Comparison of ENCODE assay signal across 9 cellular contexts in the genomic region with DNA sequence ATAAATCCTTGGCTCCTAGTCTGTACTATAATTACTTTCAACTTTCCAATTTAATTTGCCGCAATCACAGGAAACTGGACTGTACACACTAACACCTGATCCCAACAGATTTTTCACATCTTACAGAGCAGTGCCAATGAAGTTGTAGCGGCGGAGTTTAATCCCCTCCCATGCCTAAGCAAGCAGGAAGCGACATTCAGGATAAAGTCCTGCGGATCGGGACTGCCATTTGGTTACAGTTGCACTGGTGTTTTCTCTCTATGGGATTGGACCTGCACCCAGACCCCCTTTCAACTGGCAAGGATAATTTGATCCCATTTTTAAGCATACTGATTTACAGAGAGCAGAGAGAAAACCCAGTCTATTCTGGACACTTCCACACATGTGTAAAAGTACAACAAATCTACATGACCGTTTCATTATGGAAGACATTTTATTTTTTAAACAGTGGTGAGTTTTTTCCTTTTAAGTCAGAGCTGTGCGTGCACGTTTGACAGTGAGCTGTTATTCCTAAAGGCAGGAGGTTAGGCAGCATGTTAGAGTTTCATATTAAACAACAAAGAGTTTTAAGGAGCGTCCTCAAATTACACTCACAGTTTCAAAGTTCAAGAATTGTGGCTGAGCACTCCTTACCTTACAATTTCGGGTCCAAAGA.
A peak's percentile ranks its signal among the peaks of the same experiment; 100 is the strongest.
DNase-seq lines count a peak whose midpoint lies in the region; ATAC-seq and TF ChIP-seq lines count a peak whose summit lies in the region.
"Had no signal": no experiment of that assay in that cellular context is flagged by ENCODE, and none has a peak within 500 bp of the region (broad histone marks: within the 10 kb centered on the region; RNA-seq: fewer than 3 reads in every experiment).

No MANE protein-coding gene starts in this region.

- no peaks in the 10 kb centered on the region for H3K79me1 ChIP-seq in IMR-90 (ENCODE audit: low read depth in 1 of 2, low read length in 2 of 2)

- peaks cover 6% of the 10 kb centered on the region for H3K27me3 ChIP-seq in IMR-90 (ENCODE audit: control insufficient read depth, insufficient read depth, low read length)

- H4K8ac ChIP-seq in IMR-90 (ENCODE audit: low read depth in 2 of 2, low read length in 2 of 2), result no peak overlapping the region

- peak overlapping the region; percentile 47 for H3K27ac Mint-ChIP-seq in mesothelial cell of epicardium

- TF ChIP-seq CTCF in 22Rv1 (IDR thresholded peaks at IDR 0.05) (no peak), IMR-90 (conservative IDR thresholded peaks at IDR 0.05; ENCODE audit: low read depth, low read length) (no peak), cardiac fibroblast (IDR thresholded peaks at IDR 0.05; ENCODE audit: low read depth, low read length) (no peak), mesothelial cell of epicardium (IDR thresholded peaks at IDR 0.05; ENCODE audit: unreplicated experiment) (no peak)

- H3K56ac ChIP-seq in IMR-90 (ENCODE audit: extremely low read depth, insufficient read depth, low read length), result no peak overlapping the region

- peaks cover 2% of the 10 kb centered on the region; the same call in 1 of the 2 replicates for H3K4me1 ChIP-seq in IMR-90 (ENCODE audit: control insufficient read depth, insufficient read depth, low read length)

- peak overlapping the region; percentile 51 for H3K4me3 Mint-ChIP-seq in mesothelial cell of epicardium

- POLR2A ChIA-PET in IMR-90 (lab: Charles Lee; ENCODE audit: unreplicated experiment), result no interaction called here

- no peak for TF ChIP-seq RAD21 in IMR-90 (IDR thresholded peaks at IDR 0.05; ENCODE audit: low read length)

- no peak for DNase-seq in IMR-90
- DNase-seq in cardiac fibroblast (ENCODE audit: low read depth in 2 of 2), result peak; percentile 22 to 26
- no peak for DNase-seq in mesothelial cell of epicardium (ENCODE audit: low spot score in 2 of 2, unreplicated experiment in 2 of 2)
- DNase-seq in DMS79 treated with DMSO at 0.1 percent for 48 hours (lab: John Stamatoyannopoulos, UW), result no peak
- DNase-seq in GOT3 (lab: John Stamatoyannopoulos, UW), result no peak
- DNase-seq in SKM-1 treated with dmso at 0.1 percent for 144 hours (lab: John Stamatoyannopoulos, UW; ENCODE audit: unreplicated experiment), result no peak
- DNase-seq: stimulated activated CD4-positive, alpha-beta T cell treated with anti-CD3 and anti-CD28 coated beads, Interleukin-4, amount 100 ng/mL, for 1 hour had no signal

- H2AK9ac ChIP-seq in IMR-90 (replicated peaks; ENCODE audit: low read depth, low read length, poor library complexity), result no peak overlapping the region

- 80% methylated on average over 2 of the region's 11 CpGs; no CpG with 5 or more reads in 1 of the 2 experiments for WGBS in IMR-90 (ENCODE audit: extremely low coverage in 2 of 2, insufficient read length in 1 of 2), 2 experiments

- no peaks in the 10 kb centered on the region for H3K9me3 ChIP-seq in IMR-90 (ENCODE audit: control insufficient read depth, insufficient read depth, low read length)

- H2AFZ ChIP-seq in IMR-90 (replicated peaks; ENCODE audit: low read length, poor library complexity), result peak overlapping the region; percentile 69

- H3K9me1 ChIP-seq in IMR-90 (ENCODE audit: insufficient read depth, low read length), result no peaks in the 10 kb centered on the region

- peak overlapping the region; percentile 37; the same call in 1 of the 2 replicates for H3K27ac ChIP-seq in 22Rv1
- H3K27ac ChIP-seq in IMR-90 (ENCODE audit: insufficient read depth, low read length), result no peak overlapping the region

- H2BK20ac ChIP-seq in IMR-90 (ENCODE audit: low read depth, low read length), result no peak overlapping the region

- intact Hi-C loops in IMR-90 (cut with micrococcal nuclease), result no loop called here

- H3K36me3 Mint-ChIP-seq in mesothelial cell of epicardium, result no peaks in the 10 kb centered on the region

- no peak overlapping the region for H4K91ac ChIP-seq in IMR-90 (ENCODE audit: insufficient read depth, low read depth, low read length)

- no peak overlapping the region for H2BK15ac ChIP-seq in IMR-90 (ENCODE audit: low read depth, low read length)

- no TSS peak for BruUV-seq in IMR-90 (replicated peaks; lab: Mats Ljungman, UMichigan)

- no peak overlapping the region for H2BK120ac ChIP-seq in IMR-90 (ENCODE audit: low read depth, low read length)

- peaks cover 19% of the 10 kb centered on the region for H3K4me1 Mint-ChIP-seq in mesothelial cell of epicardium

- no peak overlapping the region for H3K14ac ChIP-seq in IMR-90 (replicated peaks; ENCODE audit: low read depth, low read length)

- no peaks in the 10 kb centered on the region for H3K27me3 Mint-ChIP-seq in mesothelial cell of epicardium (ENCODE audit: low read depth)

- H3K9me3 Mint-ChIP-seq in mesothelial cell of epicardium, result no peaks in the 10 kb centered on the region

- H4K5ac ChIP-seq in IMR-90 (ENCODE audit: low read depth, low read length), result no peak overlapping the region

- H2AK5ac ChIP-seq in IMR-90 (ENCODE audit: low read depth, low read length), result no peak overlapping the region

- ATAC-seq in IMR-90 (ENCODE audit: low read depth) (peak; percentile 78), GM19467 (IDR thresholded peaks at IDR 0.05; ENCODE audit: unreplicated experiment) (no peak)

- H3K4me3 ChIP-seq in IMR-90 (ENCODE audit: insufficient read depth, low read depth, low read length) (peak overlapping the region; percentile 49), cardiac fibroblast (replicated peaks in 1 of 2; ENCODE audit: low read depth in 2 of 2, low read length in 2 of 2) (peak overlapping the region; percentile 36 to 47)

- in situ Hi-C loops in IMR-90 (cut with MboI; ENCODE audit: low sequenced_read_pairs), result no loop called here

- H2BK5ac ChIP-seq in IMR-90 (ENCODE audit: low read depth, low read length, poor library complexity, severe bottlenecking), result no peak overlapping the region

- H4K20me1 ChIP-seq in IMR-90 (ENCODE audit: insufficient read depth, low read length), result no peaks in the 10 kb centered on the region

- H3K9ac ChIP-seq in IMR-90 (ENCODE audit: low read depth, low read length), result peak overlapping the region; percentile 42

- no peaks in the 10 kb centered on the region for H3K36me3 ChIP-seq in IMR-90 (ENCODE audit: control insufficient read depth, insufficient read depth, low read length)

- H3K4ac ChIP-seq in IMR-90 (ENCODE audit: low read depth, low read length), result no peak overlapping the region

- dilution Hi-C loops in IMR-90 (cut with HindIII; ENCODE audit: low sequenced_read_pairs, unreplicated experiment), result no loop called here

- no peak overlapping the region for H3K23ac ChIP-seq in IMR-90 (ENCODE audit: low read depth, low read length)

- CTCF ChIA-PET in IMR-90 (lab: Yijun Ruan, JAX), result no interaction called here

- TF ChIP-seq POLR2A in IMR-90 (IDR thresholded peaks at IDR 0.05; ENCODE audit: low read depth, low read length), result no peak

- no peak overlapping the region for H3K18ac ChIP-seq in IMR-90 (ENCODE audit: low read depth, low read length)

- H3K4me2 ChIP-seq in IMR-90 (ENCODE audit: low read depth, low read length), result peak overlapping the region; percentile 95

TF ChIP-seq in IMR-90, 13 proteins besides CTCF, POLR2A, EP300 and RAD21:
- TF ChIP-seq FOS (IDR thresholded peaks at IDR 0.05; ENCODE audit: low read depth, low read length) (no peak), CEBPB (IDR thresholded peaks at IDR 0.05; ENCODE audit: low read depth, low read length) (no peak), RCOR1 (IDR thresholded peaks at IDR 0.05; ENCODE audit: insufficient replicate concordance, low read length) (no peak), RFX5 (IDR thresholded peaks at IDR 0.05; ENCODE audit: low read depth, low read length) (no peak), MXI1 (IDR thresholded peaks at IDR 0.05; ENCODE audit: borderline replicate concordance, low read depth, low read length) (no peak), MAZ (IDR thresholded peaks at IDR 0.05; ENCODE audit: borderline replicate concordance, low read depth, low read length) (no peak), MAFK (IDR thresholded peaks at IDR 0.05; ENCODE audit: low read depth, low read length) (no peak), SMC3 (IDR thresholded peaks at IDR 0.05; ENCODE audit: low read depth, low read length) (no peak)
- TF ChIP-seq, protein P1, sequence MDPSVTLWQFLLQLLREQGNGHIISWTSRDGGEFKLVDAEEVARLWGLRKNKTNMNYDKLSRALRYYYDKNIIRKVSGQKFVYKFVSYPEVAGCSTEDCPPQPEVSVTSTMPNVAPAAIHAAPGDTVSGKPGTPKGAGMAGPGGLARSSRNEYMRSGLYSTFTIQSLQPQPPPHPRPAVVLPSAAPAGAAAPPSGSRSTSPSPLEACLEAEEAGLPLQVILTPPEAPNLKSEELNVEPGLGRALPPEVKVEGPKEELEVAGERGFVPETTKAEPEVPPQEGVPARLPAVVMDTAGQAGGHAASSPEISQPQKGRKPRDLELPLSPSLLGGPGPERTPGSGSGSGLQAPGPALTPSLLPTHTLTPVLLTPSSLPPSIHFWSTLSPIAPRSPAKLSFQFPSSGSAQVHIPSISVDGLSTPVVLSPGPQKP (IDR thresholded peaks at IDR 0.05; ENCODE audit: borderline replicate concordance, low read depth, low read length), result no peak
- TF ChIP-seq, protein P2, sequence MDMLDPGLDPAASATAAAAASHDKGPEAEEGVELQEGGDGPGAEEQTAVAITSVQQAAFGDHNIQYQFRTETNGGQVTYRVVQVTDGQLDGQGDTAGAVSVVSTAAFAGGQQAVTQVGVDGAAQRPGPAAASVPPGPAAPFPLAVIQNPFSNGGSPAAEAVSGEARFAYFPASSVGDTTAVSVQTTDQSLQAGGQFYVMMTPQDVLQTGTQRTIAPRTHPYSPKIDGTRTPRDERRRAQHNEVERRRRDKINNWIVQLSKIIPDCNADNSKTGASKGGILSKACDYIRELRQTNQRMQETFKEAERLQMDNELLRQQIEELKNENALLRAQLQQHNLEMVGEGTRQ (IDR thresholded peaks at IDR 0.05; ENCODE audit: low read depth, low read length), result no peak

Comparison
In these comparisons a context has a peak if more than half of its experiments do, and no peak if none do; other contexts are left out.
1. DNase-seq: peak in cardiac fibroblast (2 of 2); none in IMR-90 (single experiment), mesothelial cell of epicardium (0 of 2), DMS79 treated with DMSO at 0.1 percent for 48 hours (single experiment), GOT3 (single experiment) and SKM-1 treated with dmso at 0.1 percent for 144 hours (single experiment).